8 cellular contexts compared by ENCODE assay signal in genomic region chr7:114922151-114922651, GRCh38. TPM values are rescaled to one million over a fixed set of nuclear protein-coding genes. Genes with fewer than 3 reads are reported as not detected.
DNase-seq lines count a peak whose midpoint lies in the region; ATAC-seq and TF ChIP-seq lines count a peak whose summit lies in the region.

No MANE protein-coding gene starts in this region.

- H3K27ac ChIP-seq in HUES64 (ENCODE audit: low read depth, low read length) (no peak overlapping the region), lung (ENCODE audit: low read depth in 1 of 2, low read length in 1 of 2) (peak overlapping the region; percentile 71 to 94)

- H3K27me3 ChIP-seq in HUES64 (ENCODE audit: insufficient read depth, low read length) (peaks cover 37% of the 10 kb centered on the region), lung (ENCODE audit: control insufficient read depth, insufficient read depth) (no peaks in the 10 kb centered on the region)

- peak; percentile 33 for ATAC-seq in GM21423 (IDR thresholded peaks at IDR 0.05; ENCODE audit: unreplicated experiment)
- peak; percentile 62 for ATAC-seq in activated CD4-positive, alpha-beta T cell treated with anti-CD3 and anti-CD28 coated beads for 36 hours
- peak; percentile 70 for ATAC-seq in lung (ENCODE audit: insufficient read depth, low FRiP score)

- H3K36me3 ChIP-seq in HUES64 (ENCODE audit: insufficient read depth, low read length): no peaks in the 10 kb centered on the region
- H3K36me3 ChIP-seq in lung (ENCODE audit: control insufficient read depth in 2 of 2, insufficient read depth in 2 of 2, low read length in 2 of 2): no peaks in the 10 kb centered on the region

- intact Hi-C loops in activated CD4-positive, alpha-beta T cell treated with anti-CD3 and anti-CD28 coated beads for 36 hours (cut with DNase I, micrococcal nuclease): loop anchor here (2.0 to 10.0 kb wide), 5 partner anchors 55 to 1943 kb away; partner anchors contain the start of genes TES (in 2 of the 2) and CAPZA2 (in 1 of the 2)
- intact Hi-C loops in dendritic cell treated with granulocyte-macrophage colony-stimulating factor and Interleukin-4, amounts not matched to agents 40 ng/mL and 50 ng/mL, for 4 days (cut with micrococcal nuclease): loop anchor here (5.0 kb wide), 1 partner anchor 35 kb away; no protein-coding TSS in a partner anchor

- H3K4me3 Mint-ChIP-seq in activated CD4-positive, alpha-beta T cell treated with anti-CD3 and anti-CD28 coated beads for 36 hours: peak overlapping the region; percentile 89
- H3K4me3 Mint-ChIP-seq in dendritic cell treated with granulocyte-macrophage colony-stimulating factor and Interleukin-4, amounts not matched to agents 40 ng/mL and 50 ng/mL, for 4 days: peak overlapping the region; percentile 100

- H3K4me1 ChIP-seq in HUES64 (ENCODE audit: insufficient read depth, low read length) (peaks cover 18% of the 10 kb centered on the region), lung (ENCODE audit: control insufficient read depth in 2 of 2, insufficient read depth in 2 of 2, low read length in 2 of 2) (peaks cover 0 to 6% of the 10 kb centered on the region in 2 donors)

- no peak for TF ChIP-seq CTCF in lung (IDR thresholded peaks at IDR 0.05; ENCODE audit: control extremely low read depth, extremely low read depth)

- H3K27ac Mint-ChIP-seq in activated CD4-positive, alpha-beta T cell treated with anti-CD3 and anti-CD28 coated beads for 36 hours: peak overlapping the region; percentile 95
- peak overlapping the region; percentile 99 for H3K27ac Mint-ChIP-seq in dendritic cell treated with granulocyte-macrophage colony-stimulating factor and Interleukin-4, amounts not matched to agents 40 ng/mL and 50 ng/mL, for 4 days

- H3K36me3 Mint-ChIP-seq in activated CD4-positive, alpha-beta T cell treated with anti-CD3 and anti-CD28 coated beads for 36 hours (ENCODE audit: low read depth): peaks cover 19% of the 10 kb centered on the region
- H3K36me3 Mint-ChIP-seq in dendritic cell treated with granulocyte-macrophage colony-stimulating factor and Interleukin-4, amounts not matched to agents 40 ng/mL and 50 ng/mL, for 4 days (ENCODE audit: low read depth): peaks cover 13% of the 10 kb centered on the region

- POLR2A ChIA-PET in activated CD4-positive, alpha-beta T cell treated with anti-CD3 and anti-CD28 coated beads for 36 hours (lab: Charles Lee): interaction anchor here (1.5 to 1.9 kb wide), 2 partner anchors 10 to 32 kb away, joined by 4 to 5 read pairs; no protein-coding TSS in a partner anchor

- no peaks in the 10 kb centered on the region for H3K27me3 Mint-ChIP-seq in activated CD4-positive, alpha-beta T cell treated with anti-CD3 and anti-CD28 coated beads for 36 hours
- H3K27me3 Mint-ChIP-seq in dendritic cell treated with granulocyte-macrophage colony-stimulating factor and Interleukin-4, amounts not matched to agents 40 ng/mL and 50 ng/mL, for 4 days: no peaks in the 10 kb centered on the region

- H3K9ac ChIP-seq in HUES64 (ENCODE audit: low read depth, low read length): peak overlapping the region; percentile 63

- no peaks in the 10 kb centered on the region for H3K9me3 ChIP-seq in HUES64 (ENCODE audit: insufficient read depth, low read depth, low read length)
- no peaks in the 10 kb centered on the region for H3K9me3 ChIP-seq in lung (ENCODE audit: control insufficient read depth in 2 of 2, insufficient read depth in 1 of 2, low read length in 1 of 2)

- no peaks in the 10 kb centered on the region for H3K9me3 Mint-ChIP-seq in activated CD4-positive, alpha-beta T cell treated with anti-CD3 and anti-CD28 coated beads for 36 hours (ENCODE audit: low read depth)
- H3K9me3 Mint-ChIP-seq in dendritic cell treated with granulocyte-macrophage colony-stimulating factor and Interleukin-4, amounts not matched to agents 40 ng/mL and 50 ng/mL, for 4 days: no peaks in the 10 kb centered on the region

- H3K4me3 ChIP-seq in HUES64 (ENCODE audit: low read length): peak overlapping the region; percentile 76
- H3K4me3 ChIP-seq in lung: peak overlapping the region; percentile 83

- CTCF ChIA-PET in activated CD4-positive, alpha-beta T cell treated with anti-CD3 and anti-CD28 coated beads for 36 hours (lab: Charles Lee): interaction anchor here (1.2 to 1.6 kb wide), 2 partner anchors 57 kb away, joined by 4 to 5 read pairs; no protein-coding TSS in a partner anchor

- WGBS in HUES64: under 1% methylated on average over 48 of the region's 48 CpGs
- 0 to 1% methylated on average over 48 of the region's 48 CpGs for WGBS in lung, 2 donors

- peaks cover 63% of the 10 kb centered on the region for H3K4me1 Mint-ChIP-seq in activated CD4-positive, alpha-beta T cell treated with anti-CD3 and anti-CD28 coated beads for 36 hours
- H3K4me1 Mint-ChIP-seq in dendritic cell treated with granulocyte-macrophage colony-stimulating factor and Interleukin-4, amounts not matched to agents 40 ng/mL and 50 ng/mL, for 4 days (ENCODE audit: low read depth): peaks cover 11% of the 10 kb centered on the region

- DNase-seq in DMS53 (lab: John Stamatoyannopoulos, UW) (peak; percentile 77), lung (ENCODE audit: low spot score) (peak; percentile 42), OCI-M2 (lab: John Stamatoyannopoulos, UW; ENCODE audit: unreplicated experiment) (no peak)
- DNase-seq in activated CD4-positive, alpha-beta T cell treated with anti-CD3 and anti-CD28 coated beads for 36 hours: peak; percentile 83
- DNase-seq in stimulated activated CD8-positive, alpha-beta memory T cell treated with anti-CD3 and anti-CD28 coated beads, Interleukin-15, amount 100 ng/mL, for 24 hours (ENCODE audit: low read depth): peak; percentile 42

RNA-seq across cellular contexts. Expression of gene MDFIC, which starts 0.3 kb away (rescaled TPM):
- polyA plus RNA-seq in HUES64 (2013, experiment 1 of 2): 14.1 TPM
- 18.4 TPM for polyA plus RNA-seq in HUES64 (2013, experiment 2 of 2)
- 100 to 1,000 TPM in 1 of 2 experiments, 10 to 100 TPM in 1; 68.4 to 113 TPM for total RNA-seq in activated CD4-positive, alpha-beta T cell treated with anti-CD3 and anti-CD28 coated beads for 36 hours
- total RNA-seq in lung: 10 to 100 TPM; 37.3 to 55.5 TPM
- polyA plus RNA-seq in lung: 10 to 100 TPM; 13.3 to 13.7 TPM
